ENCODE assay signal across 9 cellular contexts in genomic region chr10:71868192-71868697, GRCh38. TPM values are rescaled to one million over a fixed set of nuclear protein-coding genes. Genes with fewer than 3 reads are reported as not detected.
DNase-seq lines count a peak whose midpoint lies in the region; ATAC-seq and TF ChIP-seq lines count a peak whose summit lies in the region.
"Had no signal": no experiment of that assay in that cellular context is flagged by ENCODE, and none has a peak within 500 bp of the region (broad histone marks: within the 10 kb centered on the region; RNA-seq: fewer than 3 reads in every experiment).

No MANE protein-coding gene starts in this region.

- no peaks in the 10 kb centered on the region for H3K9me2 ChIP-seq in GM23248 (ENCODE audit: insufficient read depth)

- ATAC-seq in sciatic nerve (peak; percentile 94), HG03442 (IDR thresholded peaks at IDR 0.05; ENCODE audit: unreplicated experiment) (no peak)

- no peak overlapping the region for H2AFZ ChIP-seq in GM23248
- H2AFZ ChIP-seq: parathyroid adenoma had no signal

- H4K20me1 ChIP-seq in GM23248 (ENCODE audit: insufficient read depth), result no peaks in the 10 kb centered on the region

- H3K9me3 ChIP-seq in GM23248 (ENCODE audit: low read depth) (no peaks in the 10 kb centered on the region), Peyer's patch (no peaks in the 10 kb centered on the region)

- no peak overlapping the region for H3K27ac ChIP-seq in GM23248
- H3K27ac ChIP-seq in Peyer's patch, result peak overlapping the region in 1 of 4 donors; percentile 10
- H3K27ac ChIP-seq: parathyroid adenoma had no signal

- TF ChIP-seq CTCF in Peyer's patch (IDR thresholded peaks at IDR 0.05) (no peak), fibroblast of the aortic adventitia (IDR thresholded peaks at IDR 0.05; ENCODE audit: insufficient read depth, low read length) (no peak)

- 57 to 58% methylated on average over 5 of the region's 5 CpGs for WGBS in GM23248 (ENCODE audit: low coverage in 1 of 2, low lambda C conversion rate in 2 of 2, missing lambda C conversion rate in 2 of 2), 2 experiments

- H3K9ac ChIP-seq in GM23248, result no peak overlapping the region
- H3K9ac ChIP-seq: parathyroid adenoma had no signal

- H3K4me3 ChIP-seq in GM23248 (no peak overlapping the region), Peyer's patch (no peak overlapping the region), fibroblast of the aortic adventitia (ENCODE audit: low read depth, low read length) (no peak overlapping the region)

- H3K36me3 ChIP-seq in GM23248 (ENCODE audit: low read depth), result no peaks in the 10 kb centered on the region
- no peaks in the 10 kb centered on the region for H3K36me3 ChIP-seq in Peyer's patch

- no peaks in the 10 kb centered on the region for H3K79me2 ChIP-seq in GM23248 (ENCODE audit: insufficient read depth)
- H3K79me2 ChIP-seq: parathyroid adenoma had no signal

- H3K27me3 ChIP-seq in GM23248 (replicated peaks; ENCODE audit: insufficient read depth) (no peaks in the 10 kb centered on the region), Peyer's patch (no peaks in the 10 kb centered on the region)

- no peaks in the 10 kb centered on the region for H3F3A ChIP-seq in GM23248 (ENCODE audit: insufficient read depth)

- in situ Hi-C loops in GM23248 (cut with MboI) (no loop called here), G401 (cut with HindIII; ENCODE audit: low sequenced_read_pairs) (no loop called here)

- intact Hi-C loops in sciatic nerve (cut with DNase I), result no loop called here

- TF ChIP-seq POLR2A in Peyer's patch (IDR thresholded peaks at IDR 0.05), result no peak

- H3K4me1 ChIP-seq in GM23248 (ENCODE audit: insufficient read depth), result peaks cover 25% of the 10 kb centered on the region
- no peaks in the 10 kb centered on the region for H3K4me1 ChIP-seq in Peyer's patch
- H3K4me1 ChIP-seq: parathyroid adenoma had no signal

- DNase-seq in GM23248 (peak; percentile 77), Peyer's patch (peak; percentile 50 to 69 (median 51)), fibroblast of the aortic adventitia (ENCODE audit: low read depth) (peak; percentile 68), sciatic nerve (ENCODE audit: low spot score) (peak; percentile 76), G401 (ENCODE audit: low spot score) (no peak), NCI-H748 treated with DMSO at 0.1 percent for 48 hours (lab: John Stamatoyannopoulos, UW) (no peak), NK-92 (lab: John Stamatoyannopoulos, UW; ENCODE audit: unreplicated experiment) (no peak)

- no peak overlapping the region for H3K4me2 ChIP-seq in GM23248 (ENCODE audit: unreplicated experiment)

RNA-seq across cellular contexts. Expression of gene PSAP, which starts 17.2 kb away (rescaled TPM):
- 665 and 715 TPM in 2 replicates for total RNA-seq in GM23248 (2014; rRNA removed; shearing (Covaris generic))
- polyA plus RNA-seq in GM23248 (2016; fragmentation: Nextera tagmentation; extraction: Ambion mirVana), result 1,142 and 1,168 TPM in 2 replicates
- total RNA-seq in Peyer's patch (100 to 1,000 TPM; 193 to 647 (median 491) TPM), fibroblast of the aortic adventitia (ENCODE audit: low replicate concordance) (615 and 2,167 TPM in 2 replicates), sciatic nerve (920 TPM)
- 582 and 588 TPM in 2 replicates for total RNA-seq in G401 (2014; rRNA removed; shearing (Covaris generic))

Comparison
In these comparisons a context has a peak if more than half of its experiments do, and no peak if none do; other contexts are left out.
1. DNase-seq: peak in GM23248 (single experiment), Peyer's patch (3 of 3), fibroblast of the aortic adventitia (single experiment) and sciatic nerve (single experiment); none in G401 (single experiment), NCI-H748 treated with DMSO at 0.1 percent for 48 hours (single experiment) and NK-92 (single experiment).